ENCODE assay signal across 2 cellular contexts in genomic region chr10:298033-298432, GRCh38.
TF ChIP-seq lines count a peak whose summit lies in the region.

No MANE protein-coding gene starts in this region.

TF ChIP-seq in SK-N-SH, 30 proteins besides CTCF, POLR2A, EP300 and RAD21:
- TF ChIP-seq, protein P1, sequence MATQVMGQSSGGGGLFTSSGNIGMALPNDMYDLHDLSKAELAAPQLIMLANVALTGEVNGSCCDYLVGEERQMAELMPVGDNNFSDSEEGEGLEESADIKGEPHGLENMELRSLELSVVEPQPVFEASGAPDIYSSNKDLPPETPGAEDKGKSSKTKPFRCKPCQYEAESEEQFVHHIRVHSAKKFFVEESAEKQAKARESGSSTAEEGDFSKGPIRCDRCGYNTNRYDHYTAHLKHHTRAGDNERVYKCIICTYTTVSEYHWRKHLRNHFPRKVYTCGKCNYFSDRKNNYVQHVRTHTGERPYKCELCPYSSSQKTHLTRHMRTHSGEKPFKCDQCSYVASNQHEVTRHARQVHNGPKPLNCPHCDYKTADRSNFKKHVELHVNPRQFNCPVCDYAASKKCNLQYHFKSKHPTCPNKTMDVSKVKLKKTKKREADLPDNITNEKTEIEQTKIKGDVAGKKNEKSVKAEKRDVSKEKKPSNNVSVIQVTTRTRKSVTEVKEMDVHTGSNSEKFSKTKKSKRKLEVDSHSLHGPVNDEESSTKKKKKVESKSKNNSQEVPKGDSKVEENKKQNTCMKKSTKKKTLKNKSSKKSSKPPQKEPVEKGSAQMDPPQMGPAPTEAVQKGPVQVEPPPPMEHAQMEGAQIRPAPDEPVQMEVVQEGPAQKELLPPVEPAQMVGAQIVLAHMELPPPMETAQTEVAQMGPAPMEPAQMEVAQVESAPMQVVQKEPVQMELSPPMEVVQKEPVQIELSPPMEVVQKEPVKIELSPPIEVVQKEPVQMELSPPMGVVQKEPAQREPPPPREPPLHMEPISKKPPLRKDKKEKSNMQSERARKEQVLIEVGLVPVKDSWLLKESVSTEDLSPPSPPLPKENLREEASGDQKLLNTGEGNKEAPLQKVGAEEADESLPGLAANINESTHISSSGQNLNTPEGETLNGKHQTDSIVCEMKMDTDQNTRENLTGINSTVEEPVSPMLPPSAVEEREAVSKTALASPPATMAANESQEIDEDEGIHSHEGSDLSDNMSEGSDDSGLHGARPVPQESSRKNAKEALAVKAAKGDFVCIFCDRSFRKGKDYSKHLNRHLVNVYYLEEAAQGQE (IDR thresholded peaks at IDR 0.05; ENCODE audit: low read depth, low read length), result no peak
- TF ChIP-seq EZH2phosphoT487 (IDR thresholded peaks at IDR 0.05; ENCODE audit: borderline replicate concordance, low read depth), result no peak
- TF ChIP-seq NRF1 (IDR thresholded peaks at IDR 0.05; ENCODE audit: low read depth, low read length), result no peak
- TF ChIP-seq TCF12 (IDR thresholded peaks at IDR 0.05), result no peak
- TF ChIP-seq JUND (IDR thresholded peaks at IDR 0.05), result no peak
- no peak for TF ChIP-seq MXI1 (IDR thresholded peaks at IDR 0.05; ENCODE audit: low read depth, low read length)
- TF ChIP-seq NFIC (IDR thresholded peaks at IDR 0.05; ENCODE audit: borderline replicate concordance), result no peak

TF ChIP-seq in SK-N-SH treated with all-trans-retinoic acid at 6 μM for 48 hours, 23 proteins besides CTCF, POLR2A, EP300 and RAD21 (continued from another document):
- TF ChIP-seq PATZ1 (CRISPR knock-in tag; IDR thresholded peaks at IDR 0.05; ENCODE audit: borderline replicate concordance), result no peak
- no peak for TF ChIP-seq ZFP30 (CRISPR knock-in tag; IDR thresholded peaks at IDR 0.05)
- TF ChIP-seq, protein P2, sequence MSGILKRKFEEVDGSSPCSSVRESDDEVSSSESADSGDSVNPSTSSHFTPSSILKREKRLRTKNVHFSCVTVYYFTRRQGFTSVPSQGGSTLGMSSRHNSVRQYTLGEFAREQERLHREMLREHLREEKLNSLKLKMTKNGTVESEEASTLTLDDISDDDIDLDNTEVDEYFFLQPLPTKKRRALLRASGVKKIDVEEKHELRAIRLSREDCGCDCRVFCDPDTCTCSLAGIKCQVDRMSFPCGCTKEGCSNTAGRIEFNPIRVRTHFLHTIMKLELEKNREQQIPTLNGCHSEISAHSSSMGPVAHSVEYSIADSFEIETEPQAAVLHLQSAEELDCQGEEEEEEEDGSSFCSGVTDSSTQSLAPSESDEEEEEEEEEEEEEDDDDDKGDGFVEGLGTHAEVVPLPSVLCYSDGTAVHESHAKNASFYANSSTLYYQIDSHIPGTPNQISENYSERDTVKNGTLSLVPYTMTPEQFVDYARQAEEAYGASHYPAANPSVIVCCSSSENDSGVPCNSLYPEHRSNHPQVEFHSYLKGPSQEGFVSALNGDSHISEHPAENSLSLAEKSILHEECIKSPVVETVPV (CRISPR knock-in tag; IDR thresholded peaks at IDR 0.05), result no peak
- TF ChIP-seq TSHZ2 (CRISPR knock-in tag; IDR thresholded peaks at IDR 0.05), result no peak
- TF ChIP-seq SNAI2 (CRISPR knock-in tag; IDR thresholded peaks at IDR 0.05), result no peak
